8 cellular contexts compared by ENCODE assay signal in genomic region chr17:49969134-49969759, GRCh38. TPM values are rescaled to one million over a fixed set of nuclear protein-coding genes. Genes with fewer than 3 reads are reported as not detected.
DNase-seq lines count a peak whose midpoint lies in the region; ATAC-seq, FAIRE-seq and TF ChIP-seq lines count a peak whose summit lies in the region.

Gene DLX4, plus strand, starts transcription at chr17:49969190. Its CDS starts 279 bp downstream, at chr17:49969469.

- no peak within 1 kb of the TSS for H2BK20ac ChIP-seq in IMR-90 (ENCODE audit: low read depth, low read length)

- in situ Hi-C loops in IMR-90 (cut with MboI; ENCODE audit: low sequenced_read_pairs) (no loop called here), K562 (cut with MboI) (no loop called here)

- H3K9me3 ChIP-seq in IMR-90 (ENCODE audit: control insufficient read depth, insufficient read depth, low read length) = peaks cover 16% of the 10 kb centered on the region
- H3K9me3 ChIP-seq in K562 (replicated peaks; ENCODE audit: control insufficient read depth, insufficient read depth, low read depth, low read length) = no peaks in the 10 kb centered on the region
- H3K9me3 ChIP-seq in mesodermal cell (ENCODE audit: control insufficient read depth, low read length) = no peaks in the 10 kb centered on the region

- POLR2A ChIA-PET in IMR-90 (lab: Charles Lee; ENCODE audit: unreplicated experiment) = no interaction called here
- POLR2A ChIA-PET in K562 (lab: Yijun Ruan, JAX) = interaction anchor here (0.7 kb wide), 1 partner anchor 8 kb away, joined by 3 read pairs; no protein-coding TSS in a partner anchor

- H3K4me3 ChIP-seq in IMR-90 (ENCODE audit: insufficient read depth, low read depth, low read length) = peak within 1 kb of the TSS; percentile 22
- H3K4me3 ChIP-seq in K562 = peak within 1 kb of the TSS; percentile 49
- H3K4me3 ChIP-seq in mesodermal cell (ENCODE audit: extremely low read depth, insufficient read depth, low read length, poor library complexity, severe bottlenecking) = peak within 1 kb of the TSS; percentile 23

- no peaks in the 10 kb centered on the region; the same call in none of the 2 replicates for H4K20me1 ChIP-seq in IMR-90 (ENCODE audit: insufficient read depth, low read length)
- peaks cover 4% of the 10 kb centered on the region; the same call in 1 of the 2 replicates for H4K20me1 ChIP-seq in K562 (replicated peaks; ENCODE audit: control insufficient read depth, insufficient read depth, low read length)

- H2BK120ac ChIP-seq in IMR-90 (ENCODE audit: low read depth, low read length) = no peak within 1 kb of the TSS

- BruUV-seq in IMR-90 (replicated peaks; lab: Mats Ljungman, UMichigan) = no TSS peak
- no TSS peak for BruUV-seq in K562 (replicated peaks; lab: Mats Ljungman, UMichigan)

- no peak for TF ChIP-seq RAD21 in IMR-90 (IDR thresholded peaks at IDR 0.05; ENCODE audit: low read length)
- TF ChIP-seq RAD21 in K562 (CRISPR knock-in tag; conservative IDR thresholded peaks at IDR 0.05 in 1 of 2, IDR thresholded peaks at IDR 0.05 in 1 of 2) = no peak

- H3K4me2 ChIP-seq in IMR-90 (ENCODE audit: low read depth, low read length) = peak within 1 kb of the TSS; percentile 73
- H3K4me2 ChIP-seq in K562 (ENCODE audit: insufficient read depth, low read length) = peak within 1 kb of the TSS; percentile 75

- no peak within 1 kb of the TSS for H2AK5ac ChIP-seq in IMR-90 (ENCODE audit: low read depth, low read length)

- ATAC-seq in IMR-90 (ENCODE audit: low read depth) (no peak), K562 (no peak; the same call in 2 of the 3 replicates), HG02588 (IDR thresholded peaks at IDR 0.05; ENCODE audit: unreplicated experiment) (no peak), HG02642 (IDR thresholded peaks at IDR 0.05; ENCODE audit: poor library complexity, unreplicated experiment) (no peak)

- no peak within 1 kb of the TSS for H3K4ac ChIP-seq in IMR-90 (ENCODE audit: low read depth, low read length)

- peak; percentile 81 for DNase-seq in D341Med (ENCODE audit: low spot score)
- no peak for DNase-seq in IMR-90
- peak in 3 of 4 experiments; percentile 63 to 74 (median 65) for DNase-seq in K562 (ENCODE audit: extremely low read depth in 1 of 4, low spot score in 3 of 4)
- DNase-seq in DMS 273 treated with DMSO at 0.1 percent for 48 hours (lab: John Stamatoyannopoulos, UW) = no peak
- no peak for DNase-seq in cerebellar nuclear complex (lab: John Stamatoyannopoulos, UW)

- intact Hi-C loops in IMR-90 (cut with micrococcal nuclease) (no loop called here), K562 (cut with micrococcal nuclease) (no loop called here)

- no peak within 1 kb of the TSS for H2BK5ac ChIP-seq in IMR-90 (ENCODE audit: low read depth, low read length, poor library complexity, severe bottlenecking)

- no peak within 1 kb of the TSS for H4K5ac ChIP-seq in IMR-90 (ENCODE audit: low read depth, low read length)

- H3K27me3 ChIP-seq in IMR-90 (ENCODE audit: control insufficient read depth, insufficient read depth, low read length) (peaks cover 98% of the 10 kb centered on the region), K562 (ENCODE audit: control insufficient read depth in 2 of 2, insufficient read depth in 2 of 2, low read length in 2 of 2) (peaks cover 50 to 95% of the 10 kb centered on the region in 2 experiments)

- CTCF ChIA-PET in IMR-90 (lab: Yijun Ruan, JAX) = no interaction called here
- CTCF ChIA-PET in K562 (lab: Yijun Ruan, JAX; ENCODE audit: low intra/inter-chr PET ratio) = interaction anchor here (0.6 to 0.8 kb wide), 2 partner anchors 23 to 29 kb away, joined by 3 to 7 read pairs; no protein-coding TSS in a partner anchor

- no peak within 1 kb of the TSS for H3K23ac ChIP-seq in IMR-90 (ENCODE audit: low read depth, low read length)

- no peaks in the 10 kb centered on the region for H3K79me1 ChIP-seq in IMR-90 (ENCODE audit: low read depth in 1 of 2, low read length in 2 of 2)

- WGBS in IMR-90 (ENCODE audit: extremely low coverage in 2 of 2, insufficient read length in 1 of 2), 2 experiments = 3% methylated on average over 18 of the region's 45 CpGs; no CpG with 5 or more reads in 1 of the 2 experiments
- 11% methylated on average over 26 of the region's 45 CpGs for WGBS in K562 (ENCODE audit: insufficient coverage, low coverage, missing lambda C conversion rate)
- WGBS in mesodermal cell (ENCODE audit: insufficient coverage in 2 of 2), 2 experiments = 1 to 2% methylated on average over 21 to 28 of the region's 45 CpGs

- no peak for FAIRE-seq in K562 (lab: Jason Lieb, UNC)

- H3K18ac ChIP-seq in IMR-90 (ENCODE audit: low read depth, low read length) = no peak within 1 kb of the TSS

- H3K9me1 ChIP-seq in IMR-90 (ENCODE audit: insufficient read depth, low read length) (no peaks in the 10 kb centered on the region), K562 (ENCODE audit: control insufficient read depth, insufficient read depth, low read length) (peaks cover 2% of the 10 kb centered on the region)

- TF ChIP-seq EP300 in K562 (IDR thresholded peaks at IDR 0.05; ENCODE audit: low read length) = no peak

- H4K8ac ChIP-seq in IMR-90 (ENCODE audit: low read depth in 2 of 2, low read length in 2 of 2) = no peak within 1 kb of the TSS

- dilution Hi-C loops in IMR-90 (cut with HindIII; ENCODE audit: low sequenced_read_pairs, unreplicated experiment) = no loop called here

- no peak within 1 kb of the TSS for H2BK15ac ChIP-seq in IMR-90 (ENCODE audit: low read depth, low read length)

- H2AK9ac ChIP-seq in IMR-90 (replicated peaks; ENCODE audit: low read depth, low read length, poor library complexity) = peak within 1 kb of the TSS; percentile 34

- TF ChIP-seq POLR2A in IMR-90 (IDR thresholded peaks at IDR 0.05; ENCODE audit: low read depth, low read length) (no peak), K562 (conservative IDR thresholded peaks at IDR 0.05) (no peak)

- TF ChIP-seq CTCF in IMR-90 (conservative IDR thresholded peaks at IDR 0.05; ENCODE audit: low read depth, low read length) (no peak), K562 (IDR thresholded peaks at IDR 0.05 in 2 of 3, conservative IDR thresholded peaks at IDR 0.05 in 1 of 3; ENCODE audit: insufficient read depth in 2 of 3, low read depth in 1 of 3, low read length in 3 of 3) (no peak)

- no peak within 1 kb of the TSS for H3K56ac ChIP-seq in IMR-90 (ENCODE audit: extremely low read depth, insufficient read depth, low read length)

- H3K36me3 ChIP-seq in IMR-90 (ENCODE audit: control insufficient read depth, insufficient read depth, low read length) (no peaks in the 10 kb centered on the region), K562 (ENCODE audit: control insufficient read depth, insufficient read depth, low read length) (no peaks in the 10 kb centered on the region), mesodermal cell (ENCODE audit: control insufficient read depth, insufficient read depth, low read length) (no peaks in the 10 kb centered on the region)

- H3K4me1 ChIP-seq in IMR-90 (ENCODE audit: control insufficient read depth, insufficient read depth, low read length) (no peaks in the 10 kb centered on the region), K562 (replicated peaks in 1 of 2; ENCODE audit: control insufficient read depth in 2 of 2, insufficient read depth in 2 of 2, low read length in 2 of 2) (peaks cover 0 to 37% of the 10 kb centered on the region in 2 experiments; a peak in 3 of 5 replicates), mesodermal cell (ENCODE audit: control insufficient read depth, insufficient read depth, low read length, poor library complexity, severe bottlenecking) (peaks cover 21% of the 10 kb centered on the region)

- no peak within 1 kb of the TSS for H4K91ac ChIP-seq in IMR-90 (ENCODE audit: insufficient read depth, low read depth, low read length)

- H3K9ac ChIP-seq in IMR-90 (ENCODE audit: low read depth, low read length) (0 out of 2 replicates have a peak within 1 kb of the TSS, but pooled peaks have one; percentile 35), K562 (ENCODE audit: insufficient read depth in 1 of 2, low read depth in 2 of 2, low read length in 2 of 2) (peak within 1 kb of the TSS; percentile 21 to 94; a peak in 3 of 4 replicates)

- H3K14ac ChIP-seq in IMR-90 (replicated peaks; ENCODE audit: low read depth, low read length) = no peak within 1 kb of the TSS

- H2AFZ ChIP-seq in IMR-90 (replicated peaks; ENCODE audit: low read length, poor library complexity) (peak within 1 kb of the TSS; percentile 52), K562 (ENCODE audit: low read depth, low read length) (peak within 1 kb of the TSS; percentile 83)

- H3K79me2 ChIP-seq in K562 (ENCODE audit: control insufficient read depth, insufficient read depth, low read length) = no peaks in the 10 kb centered on the region

- H3K27ac ChIP-seq in IMR-90 (ENCODE audit: insufficient read depth, low read length) (no peak within 1 kb of the TSS), K562 (ENCODE audit: extremely low read depth, low read depth, low read length) (no peak within 1 kb of the TSS), mesodermal cell (ENCODE audit: low read depth, low read length, severe bottlenecking) (peak within 1 kb of the TSS; percentile 36)

TF ChIP-seq in IMR-90, 13 proteins besides CTCF, POLR2A, EP300 and RAD21 (continues in another document):
- no peak for TF ChIP-seq RCOR1 (IDR thresholded peaks at IDR 0.05; ENCODE audit: insufficient replicate concordance, low read length)

TF ChIP-seq in K562, 482 proteins besides CTCF, POLR2A, EP300 and RAD21 (continues in another document):
- TF ChIP-seq BCL6 (CRISPR knock-in tag; IDR thresholded peaks at IDR 0.05) = no peak

RNA-seq across cellular contexts. Expression of gene DLX4, which starts in this region (rescaled TPM):
- not detected in 2 replicates for total RNA-seq in IMR-90 (2012; rRNA removed)
- not detected in 2 replicates for polyA plus RNA-seq in IMR-90 (2012; rRNA removed)
- polyA plus RNA-seq in IMR-90 (2012; cell fraction: cytosol; rRNA removed) = not detected in 2 replicates
- polyA plus RNA-seq in IMR-90 (2012; cell fraction: nucleus; rRNA removed; ENCODE audit: low replicate concordance) = 0.13 and 0.17 TPM in 2 replicates
- total RNA-seq in K562 (2011; cell fraction: chromatin; rRNA removed; ENCODE audit: low replicate concordance) = 2.6 and 9.0 TPM in 2 replicates
- total RNA-seq in K562 (2011; cell fraction: nucleolus; rRNA removed) = 5.0 and 6.3 TPM in 2 replicates
- total RNA-seq in K562 (2011; cell fraction: nucleoplasm; rRNA removed) = 3.4 and 4.4 TPM in 2 replicates
- 0.32 and 0.41 TPM in 2 replicates for total RNA-seq in K562 (2014; rRNA removed)
- total RNA-seq in K562 (2014; rRNA removed; fragmentation: Illumina TruSeq; extraction: Trizol) = 0.25 and 0.32 TPM in 2 replicates
- 0.58 and 0.83 TPM in 2 replicates for total RNA-seq in K562 (2015; rRNA removed; fragmentation: Illumina TruSeq; extraction: Trizol)
- 1.7 TPM in 2 replicates for total RNA-seq in K562 (2021)
- polyA plus RNA-seq in K562 (2011; rRNA removed) = 1.6 and 2.2 TPM in 2 replicates
- 0.84 and 2.2 TPM in 2 replicates for polyA plus RNA-seq in K562 (2011; cell fraction: cytosol; rRNA removed)
- 5.6 and 15.3 TPM in 2 replicates for polyA plus RNA-seq in K562 (2011; cell fraction: nucleus; rRNA removed)
- 1.6 and 4.2 TPM in 2 replicates for polyA plus RNA-seq in K562 (2012)
- polyA plus RNA-seq in K562 (2014; fragmentation: Illumina TruSeq; extraction: Trizol) = 0.96 and 1.1 TPM in 2 replicates
- under 1 TPM; 0.15 to 0.39 TPM for polyA plus RNA-seq in K562 (2014; fragmentation: Nextera tagmentation; extraction: Ambion mirVana)
- polyA plus RNA-seq in K562 (2014; rRNA removed) = 0.58 and 1.2 TPM in 2 replicates
- polyA minus RNA-seq in K562 (2011; rRNA and poly(A)+ RNA removed) = 0.72 and 1.4 TPM in 2 replicates
- 0.82 and 1.2 TPM in 2 replicates for polyA minus RNA-seq in K562 (2011; cell fraction: cytosol; rRNA and poly(A)+ RNA removed)
- 0.67 and 3.2 TPM in 2 replicates for polyA minus RNA-seq in K562 (2011; cell fraction: nucleus; rRNA and poly(A)+ RNA removed)
- polyA plus RNA-seq in mesodermal cell (2013, experiment 1 of 2) = 0.66 TPM
- polyA plus RNA-seq in mesodermal cell (2013, experiment 2 of 2) = 0.25 TPM

Comparison
In these comparisons a context has a peak if more than half of its experiments do, and no peak if none do; other contexts are left out.
1. DNase-seq: peak in D341Med (single experiment) and K562 (3 of 4); none in IMR-90 (single experiment), DMS 273 treated with DMSO at 0.1 percent for 48 hours (single experiment) and cerebellar nuclear complex (0 of 2).
2. Peak in every context shown above with its lines, with median percentiles within 50 percentile points of each other: H3K4me3 ChIP-seq.